8 cellular contexts compared by ENCODE assay signal in genomic region chr5:176536132-176536901, GRCh38. TPM values are rescaled to one million over a fixed set of nuclear protein-coding genes. Genes with fewer than 3 reads are reported as not detected.
DNase-seq lines count a peak whose midpoint lies in the region; ATAC-seq and TF ChIP-seq lines count a peak whose summit lies in the region.

No MANE protein-coding gene starts in this region.

- TF ChIP-seq CTCF in GM12865 (IDR thresholded peaks at IDR 0.05; ENCODE audit: insufficient read depth, low read depth, low read length, missing control alignments), result no peak
- TF ChIP-seq CTCF in fibroblast of lung (conservative IDR thresholded peaks at IDR 0.05 in 1 of 2, IDR thresholded peaks at IDR 0.05 in 1 of 2; ENCODE audit: low read depth in 1 of 2, low read length in 2 of 2), result no peak

- no peaks in the 10 kb centered on the region for H3K36me3 Mint-ChIP-seq in naive B cell
- H3K36me3 Mint-ChIP-seq in stimulated activated memory B cell treated with anti-CD40 and anti-IgM and Interleukin-4, amounts not matched to agents 10 μg/mL and 1 μg/mL and 100 μg/mL, for 72 hours, result peaks cover 2% of the 10 kb centered on the region

- peak overlapping the region; percentile 87 to 99 (median 96) for H3K27ac Mint-ChIP-seq in naive B cell
- H3K27ac Mint-ChIP-seq in stimulated activated memory B cell treated with anti-CD40 and anti-IgM and Interleukin-4, amounts not matched to agents 10 μg/mL and 1 μg/mL and 100 μg/mL, for 72 hours, result peak overlapping the region; percentile 93

- no peak overlapping the region for H2AFZ ChIP-seq in fibroblast of lung (ENCODE audit: low read length)

- H3K27me3 ChIP-seq in fibroblast of lung (ENCODE audit: control insufficient read depth, insufficient read depth, low read length), result no peaks in the 10 kb centered on the region

- peak overlapping the region; percentile 64 for H3K9ac ChIP-seq in fibroblast of lung (ENCODE audit: insufficient read depth, low read length)

- peak overlapping the region; percentile 95 to 100 (median 99) for H3K4me3 Mint-ChIP-seq in naive B cell
- peak overlapping the region; percentile 91 for H3K4me3 Mint-ChIP-seq in stimulated activated memory B cell treated with anti-CD40 and anti-IgM and Interleukin-4, amounts not matched to agents 10 μg/mL and 1 μg/mL and 100 μg/mL, for 72 hours

- peaks cover 49 to 59% (median 54%) of the 10 kb centered on the region in 3 donors for H3K4me1 Mint-ChIP-seq in naive B cell
- peaks cover 63% of the 10 kb centered on the region for H3K4me1 Mint-ChIP-seq in stimulated activated memory B cell treated with anti-CD40 and anti-IgM and Interleukin-4, amounts not matched to agents 10 μg/mL and 1 μg/mL and 100 μg/mL, for 72 hours

- no peaks in the 10 kb centered on the region for H3K9me3 Mint-ChIP-seq in naive B cell
- H3K9me3 Mint-ChIP-seq in stimulated activated memory B cell treated with anti-CD40 and anti-IgM and Interleukin-4, amounts not matched to agents 10 μg/mL and 1 μg/mL and 100 μg/mL, for 72 hours, result no peaks in the 10 kb centered on the region

- peak; percentile 88 for DNase-seq in GM12865 (ENCODE audit: low read depth)
- DNase-seq in activated T-helper 1 cell treated with anti-CD3 and anti-CD28 coated beads, Interleukin-2, amount 50 U/mL, for 16 hours (ENCODE audit: low read depth in 1 of 2, low spot score in 1 of 2), result peak; percentile 68 to 80
- peak; percentile 79 to 81 for DNase-seq in fibroblast of lung (ENCODE audit: low read depth in 2 of 2)
- DNase-seq in naive B cell, result peak; percentile 82

- H3K79me2 ChIP-seq in fibroblast of lung (ENCODE audit: control insufficient read depth, insufficient read depth, low read length), result peaks cover 17% of the 10 kb centered on the region

- H3K4me1 ChIP-seq in fibroblast of lung (ENCODE audit: control insufficient read depth, extremely low read depth, insufficient read depth, low read length), result peaks cover 18% of the 10 kb centered on the region

- peak overlapping the region; percentile 92 for H3K4me2 ChIP-seq in fibroblast of lung (ENCODE audit: extremely low read depth, insufficient read depth, low read length)

- peak; percentile 22 for ATAC-seq in HG03280 (IDR thresholded peaks at IDR 0.05; ENCODE audit: unreplicated experiment)
- ATAC-seq in naive B cell (ENCODE audit: low read depth in 2 of 2), result peak; percentile 25 to 29
- peak; percentile 50 for ATAC-seq in stimulated activated memory B cell treated with anti-CD40 and anti-IgM and Interleukin-4, amounts not matched to agents 10 μg/mL and 1 μg/mL and 100 μg/mL, for 72 hours
- no peak for ATAC-seq in GM18520 (IDR thresholded peaks at IDR 0.05; ENCODE audit: unreplicated experiment)

- H3K4me3 ChIP-seq in GM12865 (ENCODE audit: low read depth, low read length) (peak overlapping the region; percentile 76), fibroblast of lung (replicated peaks in 1 of 4; ENCODE audit: control extremely low read depth in 1 of 4, insufficient read depth in 1 of 4, low read depth in 3 of 4, low read length in 4 of 4) (peak overlapping the region; percentile 73 to 91 (median 88))

- H3K9me3 ChIP-seq in fibroblast of lung (ENCODE audit: control insufficient read depth, insufficient read depth, low read depth, low read length), result no peaks in the 10 kb centered on the region

- H3K27me3 Mint-ChIP-seq in naive B cell, result no peaks in the 10 kb centered on the region
- H3K27me3 Mint-ChIP-seq in stimulated activated memory B cell treated with anti-CD40 and anti-IgM and Interleukin-4, amounts not matched to agents 10 μg/mL and 1 μg/mL and 100 μg/mL, for 72 hours, result no peaks in the 10 kb centered on the region

- no peaks in the 10 kb centered on the region for H3K36me3 ChIP-seq in fibroblast of lung (ENCODE audit: control insufficient read depth, insufficient read depth, low read length)

- no peaks in the 10 kb centered on the region for H4K20me1 ChIP-seq in fibroblast of lung (ENCODE audit: control insufficient read depth, extremely low read depth, insufficient read depth, low read length)

- peak overlapping the region; percentile 94 for H3K27ac ChIP-seq in fibroblast of lung (ENCODE audit: insufficient read depth, low read length)

TF ChIP-seq in PFSK-1, 5 proteins besides CTCF, POLR2A, EP300 and RAD21:
- TF ChIP-seq TAF1 (IDR thresholded peaks at IDR 0.05; ENCODE audit: borderline replicate concordance, insufficient read depth, low read length), result no peak
- TF ChIP-seq SIN3A (IDR thresholded peaks at IDR 0.05; ENCODE audit: borderline replicate concordance, insufficient read depth, low read length), result peak; percentile 95; the same call in 1 of the 2 replicates
- no peak for TF ChIP-seq POLR2AphosphoS5 (IDR thresholded peaks at IDR 0.05; ENCODE audit: low read depth, low read length)

RNA-seq across cellular contexts. Expression of gene RNF44, which starts 0.9 kb away (rescaled TPM):
- polyA plus RNA-seq in PFSK-1 (2012; ENCODE audit: insufficient read length, low read depth), result 107 TPM
- 2.3 and 2.6 TPM in 2 replicates for total RNA-seq in fibroblast of lung
- 1.4 and 2.4 TPM in 2 replicates for polyA plus RNA-seq in fibroblast of lung
- 4.5 and 5.1 TPM in 2 replicates for polyA plus RNA-seq in fibroblast of lung (2012)
- polyA minus RNA-seq in fibroblast of lung (ENCODE audit: low replicate concordance), result 3.4 and 5.1 TPM in 2 replicates
- 1 to 10 TPM in 5 of 6 donors, under 1 TPM in 1; 0.38 to 6.1 (median 2.9) TPM for polyA plus RNA-seq in naive B cell (ENCODE audit: low read depth in 6 of 6)

RNA-seq across cellular contexts. Expression of gene CDHR2, which starts 12.8 kb away (rescaled TPM):
- 0.79 TPM for polyA plus RNA-seq in PFSK-1 (2012; ENCODE audit: insufficient read length, low read depth)
- total RNA-seq in fibroblast of lung, result under 0.01 TPM in 1 of 2 replicates, not detected in the other
- polyA plus RNA-seq in fibroblast of lung (not detected in 2 replicates), naive B cell (ENCODE audit: low read depth in 6 of 6) (not detected)
- polyA plus RNA-seq in fibroblast of lung (2012), result 0.25 and 0.44 TPM in 2 replicates
- polyA minus RNA-seq in fibroblast of lung (ENCODE audit: low replicate concordance), result not detected in 2 replicates
